In genomic region chr2:43384143-43384542, GRCh38 we compare ENCODE assay signal across 20 cellular contexts.
"Had no signal": no experiment of that assay in that cellular context is flagged by ENCODE, and none has a peak within 500 bp of the region (broad histone marks: within the 10 kb centered on the region; RNA-seq: fewer than 3 reads in every experiment).

No MANE protein-coding gene starts in this region.

- H3K36me3 ChIP-seq: brain microvascular endothelial cell, cardiac muscle cell had no signal

- H3K27me3 Mint-ChIP-seq: T-helper 17 cell had no signal

- H3K27me3 ChIP-seq: brain microvascular endothelial cell, cardiac muscle cell had no signal

- H3K4me3 Mint-ChIP-seq: T-helper 17 cell had no signal

- DNase-seq: activated CD4-positive, alpha-beta T cell treated with anti-CD3 and anti-CD28 coated beads for 4 hours; activated effector memory CD4-positive, alpha-beta T cell treated with anti-CD3 and anti-CD28 coated beads, Interleukin-2, amount 50 U/mL, for 16 hours; activated naive CD4-positive, alpha-beta T cell treated with Interleukin-2 at 50 U/mL for 16 hours; activated T-cell treated with anti-CD3 and anti-CD28 coated beads for 4 hours; brain microvascular endothelial cell; cerebellar nuclear complex; KBM-7; NCI-H1048; NCI-H1930; NCI-H2171; NCI-H226; NCI-H526; NCI-H774; SIG-M5; T-helper 17 cell; T1000 had no signal

- H3K27ac Mint-ChIP-seq: activated naive CD4-positive, alpha-beta T cell treated with anti-CD3 and anti-CD28 coated beads, Interleukin-2, amount 50 U/mL, for 72 hours; T-helper 17 cell had no signal

- H3K27ac ChIP-seq: brain microvascular endothelial cell, cardiac muscle cell, VCaP had no signal

- H3K4me3 ChIP-seq: cardiac muscle cell had no signal

- H3K9me3 Mint-ChIP-seq: activated naive CD4-positive, alpha-beta T cell treated with anti-CD3 and anti-CD28 coated beads, Interleukin-2, amount 50 U/mL, for 72 hours had no signal

- ATAC-seq: activated CD4-positive, CD25-positive, alpha-beta regulatory T cell treated with anti-CD3 and anti-CD28 coated beads, Interleukin-2, amount 50 U/mL, for 24 hours; T-helper 17 cell had no signal
